In the genomic region with DNA sequence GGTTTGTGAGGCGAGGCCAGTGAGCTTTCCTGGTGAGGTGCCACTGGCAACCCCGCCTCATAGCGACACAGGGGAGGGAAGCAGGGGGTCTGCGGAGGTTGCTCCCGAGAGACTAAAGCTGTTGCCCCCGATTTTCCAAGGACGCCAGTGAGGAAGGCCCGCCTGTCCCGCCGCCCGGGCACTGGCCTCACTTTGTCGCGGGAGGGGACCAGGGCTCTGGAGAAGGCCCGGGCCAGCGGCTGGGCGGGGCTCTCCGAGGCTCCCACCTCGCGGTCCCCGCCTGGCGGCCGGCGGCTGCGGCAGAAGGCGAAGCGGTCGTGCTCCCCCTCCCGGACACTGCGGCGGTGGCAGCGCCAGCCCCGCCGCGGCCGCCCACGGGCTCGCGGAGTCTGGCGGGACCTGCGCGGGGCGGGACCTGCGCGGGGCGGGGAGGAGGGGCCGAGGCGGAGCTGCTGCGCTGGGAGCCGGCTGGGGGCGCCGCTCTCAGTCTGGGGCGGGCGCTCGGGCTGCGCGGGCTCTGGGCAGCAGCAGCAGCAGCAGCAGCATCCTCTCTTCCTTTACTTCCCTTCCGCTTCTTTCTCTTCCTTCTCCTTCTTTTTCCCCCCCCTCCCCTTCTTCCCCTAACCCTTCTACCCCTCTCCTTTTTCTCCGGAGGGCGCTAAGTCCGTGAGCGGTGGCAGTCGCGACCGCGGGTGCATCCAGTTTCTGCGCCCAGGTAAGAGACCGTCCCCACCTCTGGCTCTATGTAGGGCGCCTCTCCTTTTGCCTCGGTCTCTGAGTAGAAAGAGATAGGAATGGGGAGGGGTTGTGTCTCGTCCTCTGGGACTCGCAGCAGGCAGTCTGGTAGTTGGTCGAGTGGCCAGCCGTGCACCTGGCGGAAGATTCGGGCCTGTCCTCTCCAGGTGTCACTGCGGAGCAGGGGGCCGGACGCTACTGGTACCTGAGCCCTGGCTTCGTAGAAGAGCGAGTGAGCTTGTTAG, we compare ENCODE assay signal across 1 cellular context.
A peak's percentile ranks its signal among the peaks of the same experiment; 100 is the strongest.
TF ChIP-seq lines count a peak whose summit lies in the region.

A gene with protein sequence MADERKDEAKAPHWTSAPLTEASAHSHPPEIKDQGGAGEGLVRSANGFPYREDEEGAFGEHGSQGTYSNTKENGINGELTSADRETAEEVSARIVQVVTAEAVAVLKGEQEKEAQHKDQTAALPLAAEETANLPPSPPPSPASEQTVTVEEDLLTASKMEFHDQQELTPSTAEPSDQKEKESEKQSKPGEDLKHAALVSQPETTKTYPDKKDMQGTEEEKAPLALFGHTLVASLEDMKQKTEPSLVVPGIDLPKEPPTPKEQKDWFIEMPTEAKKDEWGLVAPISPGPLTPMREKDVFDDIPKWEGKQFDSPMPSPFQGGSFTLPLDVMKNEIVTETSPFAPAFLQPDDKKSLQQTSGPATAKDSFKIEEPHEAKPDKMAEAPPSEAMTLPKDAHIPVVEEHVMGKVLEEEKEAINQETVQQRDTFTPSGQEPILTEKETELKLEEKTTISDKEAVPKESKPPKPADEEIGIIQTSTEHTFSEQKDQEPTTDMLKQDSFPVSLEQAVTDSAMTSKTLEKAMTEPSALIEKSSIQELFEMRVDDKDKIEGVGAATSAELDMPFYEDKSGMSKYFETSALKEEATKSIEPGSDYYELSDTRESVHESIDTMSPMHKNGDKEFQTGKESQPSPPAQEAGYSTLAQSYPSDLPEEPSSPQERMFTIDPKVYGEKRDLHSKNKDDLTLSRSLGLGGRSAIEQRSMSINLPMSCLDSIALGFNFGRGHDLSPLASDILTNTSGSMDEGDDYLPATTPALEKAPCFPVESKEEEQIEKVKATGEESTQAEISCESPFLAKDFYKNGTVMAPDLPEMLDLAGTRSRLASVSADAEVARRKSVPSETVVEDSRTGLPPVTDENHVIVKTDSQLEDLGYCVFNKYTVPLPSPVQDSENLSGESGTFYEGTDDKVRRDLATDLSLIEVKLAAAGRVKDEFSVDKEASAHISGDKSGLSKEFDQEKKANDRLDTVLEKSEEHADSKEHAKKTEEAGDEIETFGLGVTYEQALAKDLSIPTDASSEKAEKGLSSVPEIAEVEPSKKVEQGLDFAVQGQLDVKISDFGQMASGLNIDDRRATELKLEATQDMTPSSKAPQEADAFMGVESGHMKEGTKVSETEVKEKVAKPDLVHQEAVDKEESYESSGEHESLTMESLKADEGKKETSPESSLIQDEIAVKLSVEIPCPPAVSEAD (N-terminal part only) (plus strand): TSS at position 486 of the 980 bp plus-strand sequence. CDS start 229,124 bp downstream, outside the sequence.

TF ChIP-seq in GM12878, 131 proteins besides CTCF, POLR2A, EP300 and RAD21 (continued from another document and continues in another):
- TF ChIP-seq, protein P1, sequence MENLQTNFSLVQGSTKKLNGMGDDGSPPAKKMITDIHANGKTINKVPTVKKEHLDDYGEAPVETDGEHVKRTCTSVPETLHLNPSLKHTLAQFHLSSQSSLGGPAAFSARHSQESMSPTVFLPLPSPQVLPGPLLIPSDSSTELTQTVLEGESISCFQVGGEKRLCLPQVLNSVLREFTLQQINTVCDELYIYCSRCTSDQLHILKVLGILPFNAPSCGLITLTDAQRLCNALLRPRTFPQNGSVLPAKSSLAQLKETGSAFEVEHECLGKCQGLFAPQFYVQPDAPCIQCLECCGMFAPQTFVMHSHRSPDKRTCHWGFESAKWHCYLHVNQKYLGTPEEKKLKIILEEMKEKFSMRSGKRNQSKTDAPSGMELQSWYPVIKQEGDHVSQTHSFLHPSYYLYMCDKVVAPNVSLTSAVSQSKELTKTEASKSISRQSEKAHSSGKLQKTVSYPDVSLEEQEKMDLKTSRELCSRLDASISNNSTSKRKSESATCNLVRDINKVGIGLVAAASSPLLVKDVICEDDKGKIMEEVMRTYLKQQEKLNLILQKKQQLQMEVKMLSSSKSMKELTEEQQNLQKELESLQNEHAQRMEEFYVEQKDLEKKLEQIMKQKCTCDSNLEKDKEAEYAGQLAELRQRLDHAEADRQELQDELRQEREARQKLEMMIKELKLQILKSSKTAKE (IDR thresholded peaks at IDR 0.05; ENCODE audit: low read depth, poor library complexity, severe bottlenecking) = no peak
- TF ChIP-seq POLR2AphosphoS2 (IDR thresholded peaks at IDR 0.05; ENCODE audit: low read depth, low read length) (no peak), RFX5 (IDR thresholded peaks at IDR 0.05; ENCODE audit: low read depth, low read length) (no peak), YY1 (IDR thresholded peaks at IDR 0.05; ENCODE audit: low read depth, low read length) (peak; percentile 40; the same call in 1 of the 2 replicates), CBFB (IDR thresholded peaks at IDR 0.05; ENCODE audit: low read depth) (no peak), SMC3 (IDR thresholded peaks at IDR 0.05; ENCODE audit: borderline replicate concordance, low read length) (peak; percentile 60), STAT3 (IDR thresholded peaks at IDR 0.05; ENCODE audit: low read depth, low read length) (no peak), TAF1 (IDR thresholded peaks at IDR 0.05; ENCODE audit: borderline replicate concordance, low read depth, low read length) (no peak), MEF2B (IDR thresholded peaks at IDR 0.05; ENCODE audit: partially characterized antibody, poor library complexity, severe bottlenecking) (no peak), MEF2A (IDR thresholded peaks at IDR 0.05; ENCODE audit: insufficient read depth, low read depth, low read length) (no peak), IRF4 (IDR thresholded peaks at IDR 0.05; ENCODE audit: low read depth, low read length) (no peak), WRNIP1 (IDR thresholded peaks at IDR 0.05; ENCODE audit: borderline replicate concordance, low read depth, low read length) (no peak), EGR1 (IDR thresholded peaks at IDR 0.05; ENCODE audit: borderline replicate concordance in 1 of 2, low read depth in 2 of 2, low read length in 2 of 2) (peak in 1 of 2 experiments; percentile 84; a peak in 2 of 3 replicates), TCF3 (IDR thresholded peaks at IDR 0.05; ENCODE audit: borderline replicate concordance, insufficient read depth, low read depth, low read length) (no peak), KDM1A (IDR thresholded peaks at IDR 0.05; ENCODE audit: borderline replicate concordance) (no peak), ZSCAN29 (IDR thresholded peaks at IDR 0.05) (no peak), SIN3A (IDR thresholded peaks at IDR 0.05; ENCODE audit: low read depth, low read length) (no peak), MXI1 (IDR thresholded peaks at IDR 0.05; ENCODE audit: low read depth, low read length) (no peak), ESRRA (IDR thresholded peaks at IDR 0.05; ENCODE audit: low read length) (no peak), NFXL1 (IDR thresholded peaks at IDR 0.05; ENCODE audit: borderline replicate concordance) (no peak), PML (IDR thresholded peaks at IDR 0.05; ENCODE audit: low read length) (no peak), NRF1 (conservative IDR thresholded peaks at IDR 0.05; ENCODE audit: low read depth, low read length) (no peak), MTA3 (IDR thresholded peaks at IDR 0.05; ENCODE audit: borderline replicate concordance, low read length) (no peak), HCFC1 (IDR thresholded peaks at IDR 0.05; ENCODE audit: low read length) (no peak), ZNF217 (IDR thresholded peaks at IDR 0.05) (no peak), CHD2 (IDR thresholded peaks at IDR 0.05; ENCODE audit: borderline replicate concordance, low read depth, low read length) (no peak), CREM (IDR thresholded peaks at IDR 0.05; ENCODE audit: low read depth) (no peak), SREBF2 (IDR thresholded peaks at IDR 0.05; ENCODE audit: low read length) (no peak), SUPT20H (IDR thresholded peaks at IDR 0.05; ENCODE audit: borderline replicate concordance, control insufficient read depth, low read depth, low read length) (no peak), BCL11A (IDR thresholded peaks at IDR 0.05; ENCODE audit: low read depth, low read length) (no peak), IKZF1 (conservative IDR thresholded peaks at IDR 0.05) (0 out of 2 replicates have a peak, but pooled peaks have one; percentile 41), CHD1 (IDR thresholded peaks at IDR 0.05; ENCODE audit: low read depth, low read length) (no peak), NFYA (IDR thresholded peaks at IDR 0.05; ENCODE audit: borderline replicate concordance, low read depth, low read length) (no peak), NR2F1 (conservative IDR thresholded peaks at IDR 0.05) (no peak), PAX5 (IDR thresholded peaks at IDR 0.05; ENCODE audit: borderline replicate concordance, low read depth, low read length) (no peak)
- TF ChIP-seq, protein P2, sequence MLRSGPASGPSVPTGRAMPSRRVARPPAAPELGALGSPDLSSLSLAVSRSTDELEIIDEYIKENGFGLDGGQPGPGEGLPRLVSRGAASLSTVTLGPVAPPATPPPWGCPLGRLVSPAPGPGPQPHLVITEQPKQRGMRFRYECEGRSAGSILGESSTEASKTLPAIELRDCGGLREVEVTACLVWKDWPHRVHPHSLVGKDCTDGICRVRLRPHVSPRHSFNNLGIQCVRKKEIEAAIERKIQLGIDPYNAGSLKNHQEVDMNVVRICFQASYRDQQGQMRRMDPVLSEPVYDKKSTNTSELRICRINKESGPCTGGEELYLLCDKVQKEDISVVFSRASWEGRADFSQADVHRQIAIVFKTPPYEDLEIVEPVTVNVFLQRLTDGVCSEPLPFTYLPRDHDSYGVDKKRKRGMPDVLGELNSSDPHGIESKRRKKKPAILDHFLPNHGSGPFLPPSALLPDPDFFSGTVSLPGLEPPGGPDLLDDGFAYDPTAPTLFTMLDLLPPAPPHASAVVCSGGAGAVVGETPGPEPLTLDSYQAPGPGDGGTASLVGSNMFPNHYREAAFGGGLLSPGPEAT (IDR thresholded peaks at IDR 0.05; ENCODE audit: low read depth) = no peak
- TF ChIP-seq, protein P3, sequence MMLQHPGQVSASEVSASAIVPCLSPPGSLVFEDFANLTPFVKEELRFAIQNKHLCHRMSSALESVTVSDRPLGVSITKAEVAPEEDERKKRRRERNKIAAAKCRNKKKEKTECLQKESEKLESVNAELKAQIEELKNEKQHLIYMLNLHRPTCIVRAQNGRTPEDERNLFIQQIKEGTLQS (IDR thresholded peaks at IDR 0.05; ENCODE audit: borderline replicate concordance, extremely low read depth, low read depth, low read length) = 0 out of 2 replicates have a peak, but pooled peaks have one; percentile 35
- TF ChIP-seq, protein P4, sequence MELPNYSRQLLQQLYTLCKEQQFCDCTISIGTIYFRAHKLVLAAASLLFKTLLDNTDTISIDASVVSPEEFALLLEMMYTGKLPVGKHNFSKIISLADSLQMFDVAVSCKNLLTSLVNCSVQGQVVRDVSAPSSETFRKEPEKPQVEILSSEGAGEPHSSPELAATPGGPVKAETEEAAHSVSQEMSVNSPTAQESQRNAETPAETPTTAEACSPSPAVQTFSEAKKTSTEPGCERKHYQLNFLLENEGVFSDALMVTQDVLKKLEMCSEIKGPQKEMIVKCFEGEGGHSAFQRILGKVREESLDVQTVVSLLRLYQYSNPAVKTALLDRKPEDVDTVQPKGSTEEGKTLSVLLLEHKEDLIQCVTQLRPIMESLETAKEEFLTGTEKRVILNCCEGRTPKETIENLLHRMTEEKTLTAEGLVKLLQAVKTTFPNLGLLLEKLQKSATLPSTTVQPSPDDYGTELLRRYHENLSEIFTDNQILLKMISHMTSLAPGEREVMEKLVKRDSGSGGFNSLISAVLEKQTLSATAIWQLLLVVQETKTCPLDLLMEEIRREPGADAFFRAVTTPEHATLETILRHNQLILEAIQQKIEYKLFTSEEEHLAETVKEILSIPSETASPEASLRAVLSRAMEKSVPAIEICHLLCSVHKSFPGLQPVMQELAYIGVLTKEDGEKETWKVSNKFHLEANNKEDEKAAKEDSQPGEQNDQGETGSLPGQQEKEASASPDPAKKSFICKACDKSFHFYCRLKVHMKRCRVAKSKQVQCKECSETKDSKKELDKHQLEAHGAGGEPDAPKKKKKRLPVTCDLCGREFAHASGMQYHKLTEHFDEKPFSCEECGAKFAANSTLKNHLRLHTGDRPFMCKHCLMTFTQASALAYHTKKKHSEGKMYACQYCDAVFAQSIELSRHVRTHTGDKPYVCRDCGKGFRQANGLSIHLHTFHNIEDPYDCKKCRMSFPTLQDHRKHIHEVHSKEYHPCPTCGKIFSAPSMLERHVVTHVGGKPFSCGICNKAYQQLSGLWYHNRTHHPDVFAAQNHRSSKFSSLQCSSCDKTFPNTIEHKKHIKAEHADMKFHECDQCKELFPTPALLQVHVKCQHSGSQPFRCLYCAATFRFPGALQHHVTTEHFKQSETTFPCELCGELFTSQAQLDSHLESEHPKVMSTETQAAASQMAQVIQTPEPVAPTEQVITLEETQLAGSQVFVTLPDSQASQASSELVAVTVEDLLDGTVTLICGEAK (IDR thresholded peaks at IDR 0.05; ENCODE audit: borderline replicate concordance) = no peak
- TF ChIP-seq, protein P5, sequence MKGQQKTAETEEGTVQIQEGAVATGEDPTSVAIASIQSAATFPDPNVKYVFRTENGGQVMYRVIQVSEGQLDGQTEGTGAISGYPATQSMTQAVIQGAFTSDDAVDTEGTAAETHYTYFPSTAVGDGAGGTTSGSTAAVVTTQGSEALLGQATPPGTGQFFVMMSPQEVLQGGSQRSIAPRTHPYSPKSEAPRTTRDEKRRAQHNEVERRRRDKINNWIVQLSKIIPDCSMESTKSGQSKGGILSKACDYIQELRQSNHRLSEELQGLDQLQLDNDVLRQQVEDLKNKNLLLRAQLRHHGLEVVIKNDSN (IDR thresholded peaks at IDR 0.05; ENCODE audit: borderline replicate concordance, extremely low read length, insufficient read depth, low read depth, low read length) = no peak
- TF ChIP-seq, protein P6, sequence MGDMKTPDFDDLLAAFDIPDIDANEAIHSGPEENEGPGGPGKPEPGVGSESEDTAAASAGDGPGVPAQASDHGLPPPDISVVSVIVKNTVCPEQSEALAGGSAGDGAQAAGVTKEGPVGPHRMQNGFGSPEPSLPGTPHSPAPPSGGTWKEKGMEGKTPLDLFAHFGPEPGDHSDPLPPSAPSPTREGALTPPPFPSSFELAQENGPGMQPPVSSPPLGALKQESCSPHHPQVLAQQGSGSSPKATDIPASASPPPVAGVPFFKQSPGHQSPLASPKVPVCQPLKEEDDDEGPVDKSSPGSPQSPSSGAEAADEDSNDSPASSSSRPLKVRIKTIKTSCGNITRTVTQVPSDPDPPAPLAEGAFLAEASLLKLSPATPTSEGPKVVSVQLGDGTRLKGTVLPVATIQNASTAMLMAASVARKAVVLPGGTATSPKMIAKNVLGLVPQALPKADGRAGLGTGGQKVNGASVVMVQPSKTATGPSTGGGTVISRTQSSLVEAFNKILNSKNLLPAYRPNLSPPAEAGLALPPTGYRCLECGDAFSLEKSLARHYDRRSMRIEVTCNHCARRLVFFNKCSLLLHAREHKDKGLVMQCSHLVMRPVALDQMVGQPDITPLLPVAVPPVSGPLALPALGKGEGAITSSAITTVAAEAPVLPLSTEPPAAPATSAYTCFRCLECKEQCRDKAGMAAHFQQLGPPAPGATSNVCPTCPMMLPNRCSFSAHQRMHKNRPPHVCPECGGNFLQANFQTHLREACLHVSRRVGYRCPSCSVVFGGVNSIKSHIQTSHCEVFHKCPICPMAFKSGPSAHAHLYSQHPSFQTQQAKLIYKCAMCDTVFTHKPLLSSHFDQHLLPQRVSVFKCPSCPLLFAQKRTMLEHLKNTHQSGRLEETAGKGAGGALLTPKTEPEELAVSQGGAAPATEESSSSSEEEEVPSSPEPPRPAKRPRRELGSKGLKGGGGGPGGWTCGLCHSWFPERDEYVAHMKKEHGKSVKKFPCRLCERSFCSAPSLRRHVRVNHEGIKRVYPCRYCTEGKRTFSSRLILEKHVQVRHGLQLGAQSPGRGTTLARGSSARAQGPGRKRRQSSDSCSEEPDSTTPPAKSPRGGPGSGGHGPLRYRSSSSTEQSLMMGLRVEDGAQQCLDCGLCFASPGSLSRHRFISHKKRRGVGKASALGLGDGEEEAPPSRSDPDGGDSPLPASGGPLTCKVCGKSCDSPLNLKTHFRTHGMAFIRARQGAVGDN (IDR thresholded peaks at IDR 0.05) = no peak
